ENCODE assay signal across 8 cellular contexts in genomic region chr10:26857553-26857952, GRCh38. TPM values are rescaled to one million over a fixed set of nuclear protein-coding genes. Genes with fewer than 3 reads are reported as not detected.
DNase-seq lines count a peak whose midpoint lies in the region; ATAC-seq and TF ChIP-seq lines count a peak whose summit lies in the region.
"Not testable (repeated sequence)": the region's sequence is repeated elsewhere in the genome, so short reads cannot be mapped to it uniquely, and the experiment has no call there.

No MANE protein-coding gene starts in this region.

- H3K4me1 Mint-ChIP-seq in CD4-positive, alpha-beta memory T cell = peaks cover 38 to 73% (median 54%) of the 10 kb centered on the region in 4 donors
- peaks cover 45% of the 10 kb centered on the region for H3K4me1 Mint-ChIP-seq in T-helper 1 cell treated with Interleukin-12 subunit alpha and Interleukin-12 subunit beta and Interleukin-4 antibody, amounts not matched to agents 30 μg/mL and 1 μg/mL, for 36 hours (ENCODE audit: low read depth)
- peaks cover 46% of the 10 kb centered on the region for H3K4me1 Mint-ChIP-seq in activated naive CD8-positive, alpha-beta T cell (ENCODE audit: low read depth)
- peaks cover 66 to 81% of the 10 kb centered on the region in 2 donors for H3K4me1 Mint-ChIP-seq in immature natural killer cell

- not testable (repeated sequence) for H3K9me3 Mint-ChIP-seq in CD4-positive, alpha-beta memory T cell; T-helper 1 cell treated with Interleukin-12 subunit alpha and Interleukin-12 subunit beta and Interleukin-4 antibody, amounts not matched to agents 30 μg/mL and 1 μg/mL, for 36 hours; activated naive CD8-positive, alpha-beta T cell (ENCODE audit: low read depth); immature natural killer cell

- H3K4me3 Mint-ChIP-seq in CD4-positive, alpha-beta memory T cell = peak overlapping the region in 7 of 8 donors; percentile 64 to 99 (median 98)
- peak overlapping the region; percentile 96 for H3K4me3 Mint-ChIP-seq in T-helper 1 cell treated with Interleukin-12 subunit alpha and Interleukin-12 subunit beta and Interleukin-4 antibody, amounts not matched to agents 30 μg/mL and 1 μg/mL, for 36 hours
- peak overlapping the region; percentile 99 for H3K4me3 Mint-ChIP-seq in activated naive CD8-positive, alpha-beta T cell
- peak overlapping the region; percentile 81 to 99 (median 96) for H3K4me3 Mint-ChIP-seq in immature natural killer cell

- not testable (repeated sequence) for H3K27me3 ChIP-seq in CD4-positive, alpha-beta memory T cell (ENCODE audit: insufficient read depth, low read length); HUES64 (ENCODE audit: insufficient read depth, low read length); psoas muscle (ENCODE audit: insufficient read depth in 3 of 3, low read length in 2 of 3)

- not testable (repeated sequence) for H3K9ac ChIP-seq in HUES64 (ENCODE audit: low read depth, low read length)

- ATAC-seq in GM18870 (IDR thresholded peaks at IDR 0.05; ENCODE audit: unreplicated experiment) = peak; percentile 9
- ATAC-seq in GM21786 (IDR thresholded peaks at IDR 0.05; ENCODE audit: unreplicated experiment) = peak; percentile 14
- not testable (repeated sequence) for ATAC-seq in psoas muscle

- H3K27ac ChIP-seq in CD4-positive, alpha-beta memory T cell (ENCODE audit: low read depth, low read length); HUES64 (ENCODE audit: low read depth, low read length): not testable (repeated sequence)
- peak overlapping the region; percentile 95 for H3K27ac ChIP-seq in psoas muscle

- TF ChIP-seq CTCF in psoas muscle (IDR thresholded peaks at IDR 0.05) = not testable (repeated sequence)

- POLR2A ChIA-PET in CD4-positive, alpha-beta memory T cell (lab: Charles Lee; ENCODE audit: partially characterized antibody) = not testable (repeated sequence)

- H3K4me3 ChIP-seq in CD4-positive, alpha-beta memory T cell (ENCODE audit: low read length in 2 of 2) = not testable (repeated sequence)
- H3K4me3 ChIP-seq in HUES64 (ENCODE audit: low read length) = peak overlapping the region; percentile 99; the same call in 1 of the 2 replicates
- H3K4me3 ChIP-seq in psoas muscle = peak overlapping the region; percentile 73

- CTCF ChIA-PET in CD4-positive, alpha-beta memory T cell (lab: Charles Lee; ENCODE audit: partially characterized antibody) = interaction anchor here (0.6 to 1.2 kb wide), 2 partner anchors 9 to 131 kb away, joined by 3 read pairs; no protein-coding TSS in a partner anchor

- H3K36me3 ChIP-seq in CD4-positive, alpha-beta memory T cell (ENCODE audit: insufficient read depth, low read length); HUES64 (ENCODE audit: insufficient read depth, low read length); psoas muscle (ENCODE audit: insufficient read depth in 1 of 2, low read depth in 1 of 2): not testable (repeated sequence)

- H3K4me1 ChIP-seq in CD4-positive, alpha-beta memory T cell (ENCODE audit: insufficient read depth, low read length) = peaks cover 72% of the 10 kb centered on the region
- H3K4me1 ChIP-seq in HUES64 (ENCODE audit: insufficient read depth, low read length) (peaks cover 18% of the 10 kb centered on the region), psoas muscle (peaks cover 46% of the 10 kb centered on the region)

- H3K27me3 Mint-ChIP-seq in CD4-positive, alpha-beta memory T cell; T-helper 1 cell treated with Interleukin-12 subunit alpha and Interleukin-12 subunit beta and Interleukin-4 antibody, amounts not matched to agents 30 μg/mL and 1 μg/mL, for 36 hours (ENCODE audit: low read depth); activated naive CD8-positive, alpha-beta T cell: not testable (repeated sequence)
- H3K27me3 Mint-ChIP-seq in immature natural killer cell (ENCODE audit: low read depth in 3 of 3) = peaks cover 13 to 18% (median 17%) of the 10 kb centered on the region in 3 donors

- peak overlapping the region in 2 of 7 donors; percentile 62 to 96 for H3K27ac Mint-ChIP-seq in CD4-positive, alpha-beta memory T cell
- not testable (repeated sequence) for H3K27ac Mint-ChIP-seq in T-helper 1 cell treated with Interleukin-12 subunit alpha and Interleukin-12 subunit beta and Interleukin-4 antibody, amounts not matched to agents 30 μg/mL and 1 μg/mL, for 36 hours
- H3K27ac Mint-ChIP-seq in activated naive CD8-positive, alpha-beta T cell = peak overlapping the region; percentile 72
- H3K27ac Mint-ChIP-seq in immature natural killer cell = peak overlapping the region; percentile 79 to 100 (median 95)

- H3K36me3 Mint-ChIP-seq in CD4-positive, alpha-beta memory T cell = peaks cover 8 to 20% of the 10 kb centered on the region in 2 donors
- peaks cover 15% of the 10 kb centered on the region for H3K36me3 Mint-ChIP-seq in T-helper 1 cell treated with Interleukin-12 subunit alpha and Interleukin-12 subunit beta and Interleukin-4 antibody, amounts not matched to agents 30 μg/mL and 1 μg/mL, for 36 hours (ENCODE audit: low read depth)
- H3K36me3 Mint-ChIP-seq in activated naive CD8-positive, alpha-beta T cell; immature natural killer cell: not testable (repeated sequence)

- intact Hi-C loops in CD4-positive, alpha-beta memory T cell (cut with micrococcal nuclease) = loop anchor here (5.0 kb wide), 1 partner anchor 35 kb away; no protein-coding TSS in a partner anchor
- intact Hi-C loops in psoas muscle (cut with DNase I) = loop anchor here in 1 of 2 donors (5.0 kb wide), 1 partner anchor 65 kb away; no protein-coding TSS in a partner anchor

- not testable (repeated sequence) for DNase-seq in CD4-positive, alpha-beta memory T cell; immature natural killer cell; psoas muscle

- not testable (repeated sequence) for H3K9me3 ChIP-seq in CD4-positive, alpha-beta memory T cell (ENCODE audit: control insufficient read depth in 1 of 2, low read length in 2 of 2); HUES64 (ENCODE audit: insufficient read depth, low read depth, low read length); psoas muscle

RNA-seq across cellular contexts. Expression of gene ABI1, which starts 3.2 kb away (rescaled TPM):
- total RNA-seq in CD4-positive, alpha-beta memory T cell = 10 to 100 TPM; 62.2 to 62.5 TPM
- 10 to 100 TPM; 80.2 to 87.6 TPM for polyA plus RNA-seq in CD4-positive, alpha-beta memory T cell
- 20.2 TPM for polyA plus RNA-seq in HUES64 (2013, experiment 1 of 2)
- 23.1 TPM for polyA plus RNA-seq in HUES64 (2013, experiment 2 of 2)
- polyA plus RNA-seq in immature natural killer cell (10 to 100 TPM; 65.0 to 85.3 (median 84.0) TPM), psoas muscle (10 to 100 TPM; 13.9 to 30.6 (median 18.2) TPM)
- 10 to 100 TPM; 24.9 to 33.8 (median 31.2) TPM for total RNA-seq in psoas muscle
